Comparison of ENCODE assay signal across 8 cellular contexts in the genomic region with DNA sequence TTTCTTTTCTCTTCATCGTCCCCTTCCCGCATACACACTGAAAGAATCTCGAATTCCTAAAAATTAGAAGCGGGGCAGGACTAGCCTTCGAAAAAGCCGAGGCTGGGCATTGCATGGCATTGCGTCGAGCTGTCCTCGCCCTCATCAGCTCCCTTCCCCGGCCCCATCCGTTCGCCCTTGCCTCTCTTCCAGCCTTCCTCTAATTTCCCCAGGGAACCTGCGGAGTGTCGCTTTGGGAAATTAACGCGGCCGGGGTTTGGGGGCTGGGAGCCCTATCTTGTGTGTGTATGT. TPM values are rescaled to one million over a fixed set of nuclear protein-coding genes. Genes with fewer than 3 reads are reported as not detected.
DNase-seq lines count a peak whose midpoint lies in the region; ATAC-seq and TF ChIP-seq lines count a peak whose summit lies in the region.

No MANE protein-coding gene starts in this region.

- no peaks in the 10 kb centered on the region for H3F3A ChIP-seq in OCI-LY1 (ENCODE audit: insufficient read depth, low read length)

- H3K4me3 Mint-ChIP-seq in Calu3 (ENCODE audit: low read depth, unreplicated experiment) (peak overlapping the region; percentile 81), endothelial cell (ENCODE audit: unreplicated experiment) (peak overlapping the region; percentile 99), osteocyte (ENCODE audit: unreplicated experiment) (peak overlapping the region; percentile 95)

- H3K27me3 Mint-ChIP-seq in Calu3 (ENCODE audit: unreplicated experiment) (peaks cover 39% of the 10 kb centered on the region), endothelial cell (ENCODE audit: unreplicated experiment) (peaks cover 37% of the 10 kb centered on the region), osteocyte (ENCODE audit: unreplicated experiment) (no peaks in the 10 kb centered on the region)

- no peaks in the 10 kb centered on the region for H3K79me2 ChIP-seq in OCI-LY1 (ENCODE audit: insufficient read depth, low read length)

- H3K27me3 ChIP-seq in OCI-LY1 (ENCODE audit: insufficient read depth, low read length) = peaks cover 3% of the 10 kb centered on the region; the same call in 1 of the 2 replicates

- H3K4me1 ChIP-seq in OCI-LY1 (ENCODE audit: insufficient read depth, low read length, severe bottlenecking) = peaks cover 35% of the 10 kb centered on the region

- H3K9me3 Mint-ChIP-seq in Calu3 (ENCODE audit: low read depth, unreplicated experiment) (peaks cover 2% of the 10 kb centered on the region), endothelial cell (ENCODE audit: unreplicated experiment) (no peaks in the 10 kb centered on the region), osteocyte (ENCODE audit: unreplicated experiment) (no peaks in the 10 kb centered on the region)

- H3K36me3 Mint-ChIP-seq in Calu3 (ENCODE audit: insufficient read depth, unreplicated experiment) (peaks cover 50% of the 10 kb centered on the region), endothelial cell (ENCODE audit: low read depth, unreplicated experiment) (peaks cover 34% of the 10 kb centered on the region), osteocyte (ENCODE audit: unreplicated experiment) (peaks cover 11% of the 10 kb centered on the region)

- no peaks in the 10 kb centered on the region for H4K20me1 ChIP-seq in OCI-LY1 (ENCODE audit: insufficient read depth, low read length)

- H3K9ac ChIP-seq in OCI-LY1 (ENCODE audit: low read length) = peak overlapping the region; percentile 20; the same call in 1 of the 2 replicates

- peaks cover 37% of the 10 kb centered on the region for H3K4me1 Mint-ChIP-seq in Calu3 (ENCODE audit: low read depth, unreplicated experiment)
- H3K4me1 Mint-ChIP-seq in endothelial cell (ENCODE audit: unreplicated experiment) = peaks cover 67% of the 10 kb centered on the region
- peaks cover 57% of the 10 kb centered on the region for H3K4me1 Mint-ChIP-seq in osteocyte (ENCODE audit: unreplicated experiment)

- H3K4me3 ChIP-seq in OCI-LY1 (ENCODE audit: low read depth, low read length, poor library complexity, severe bottlenecking) = peak overlapping the region; percentile 67

- no peaks in the 10 kb centered on the region for H3K9me3 ChIP-seq in OCI-LY1 (ENCODE audit: low read length)

- peak overlapping the region; percentile 78 for H3K4me2 ChIP-seq in OCI-LY1 (ENCODE audit: low read length)

- no peak overlapping the region for H3K27ac ChIP-seq in OCI-LY1 (ENCODE audit: low read depth, low read length, poor library complexity, severe bottlenecking)

- no TSS peak for BruUV-seq in Calu3 (replicated peaks; lab: Mats Ljungman, UMichigan)

- no peaks in the 10 kb centered on the region for H3K36me3 ChIP-seq in OCI-LY1 (ENCODE audit: insufficient read depth, low read length)

- CTCF ChIA-PET in Calu3 (lab: Charles Lee) = interaction anchor here (0.6 to 2.5 kb wide), 9 partner anchors 10 to 355 kb away, joined by 3 to 24 read pairs (median 4); a partner anchor contains a TSS

- no peak for DNase-seq in Calu3
- DNase-seq in endothelial cell (ENCODE audit: low spot score) = no peak
- no peak for DNase-seq in osteocyte (ENCODE audit: extremely low spot score, unreplicated experiment)
- DNase-seq in NCI-H2196 treated with DMSO at 0.1 percent for 48 hours (lab: John Stamatoyannopoulos, UW; ENCODE audit: unreplicated experiment) = no peak
- DNase-seq in sciatic nerve (ENCODE audit: low spot score) = no peak
- DNase-seq in activated CD4-positive, alpha-beta T cell treated with anti-CD3 and anti-CD28 coated beads, Interleukin-2, amount 50 U/mL, for 4 hours = no peak

- no peak overlapping the region for H2AFZ ChIP-seq in OCI-LY1 (ENCODE audit: low read length)

- no peaks in the 10 kb centered on the region for H3K9me2 ChIP-seq in OCI-LY1 (ENCODE audit: low read depth, low read length)

- intact Hi-C loops in Calu3 (cut with micrococcal nuclease; ENCODE audit: unreplicated experiment) = no loop called here
- intact Hi-C loops in sciatic nerve (cut with DNase I) = no loop called here

- peak overlapping the region; percentile 80 for H3K27ac Mint-ChIP-seq in Calu3 (ENCODE audit: unreplicated experiment)
- H3K27ac Mint-ChIP-seq in endothelial cell (ENCODE audit: unreplicated experiment) = peak overlapping the region; percentile 89
- H3K27ac Mint-ChIP-seq in osteocyte (ENCODE audit: unreplicated experiment) = peak overlapping the region; percentile 91

- ATAC-seq in sciatic nerve = no peak
- ATAC-seq in HG03432 (IDR thresholded peaks at IDR 0.05; ENCODE audit: unreplicated experiment) = no peak

- TF ChIP-seq CTCF in Calu3 (IDR thresholded peaks at IDR 0.05; ENCODE audit: unreplicated experiment) (no peak), OCI-LY1 (IDR thresholded peaks at IDR 0.05; ENCODE audit: low read length) (no peak), endothelial cell (IDR thresholded peaks at IDR 0.05; ENCODE audit: unreplicated experiment) (no peak), osteocyte (IDR thresholded peaks at IDR 0.05) (no peak)

RNA-seq across cellular contexts. Expression of a gene that starts 1.1 kb away (rescaled TPM):
- total RNA-seq in Calu3 (2022) (53.5 and 62.9 TPM in 2 replicates), endothelial cell (ENCODE audit: unreplicated experiment) (864 TPM), osteocyte (501 and 554 TPM in 2 replicates), sciatic nerve (352 TPM)

RNA-seq across cellular contexts. Expression of a gene that starts 5.1 kb away (rescaled TPM):
- total RNA-seq in Calu3 (2022) (0.34 TPM in 1 of 2 replicates, not detected in the other), endothelial cell (ENCODE audit: unreplicated experiment) (7.6 TPM), osteocyte (1.1 and 2.5 TPM in 2 replicates), sciatic nerve (3.4 TPM)

RNA-seq across cellular contexts. Expression of a gene that starts 14.3 kb away (rescaled TPM):
- total RNA-seq in Calu3 (2022) (176 and 183 TPM in 2 replicates), endothelial cell (ENCODE audit: unreplicated experiment) (118 TPM), osteocyte (141 and 162 TPM in 2 replicates), sciatic nerve (98.6 TPM)

RNA-seq across cellular contexts. Expression of a gene that starts 22.1 kb away (rescaled TPM):
- total RNA-seq in Calu3 (2022) (not detected in 2 replicates), endothelial cell (ENCODE audit: unreplicated experiment) (4.7 TPM), osteocyte (0.60 and 0.62 TPM in 2 replicates), sciatic nerve (20.6 TPM)

RNA-seq across cellular contexts. Expression of a gene that starts 43.4 kb away (rescaled TPM):
- 47.3 and 55.3 TPM in 2 replicates for total RNA-seq in Calu3 (2022)
- 25.1 TPM for total RNA-seq in endothelial cell (ENCODE audit: unreplicated experiment)
- total RNA-seq in osteocyte = 61.4 and 73.0 TPM in 2 replicates
- 47.4 TPM for total RNA-seq in sciatic nerve
